16 cellular contexts compared by ENCODE assay signal in the genomic region with DNA sequence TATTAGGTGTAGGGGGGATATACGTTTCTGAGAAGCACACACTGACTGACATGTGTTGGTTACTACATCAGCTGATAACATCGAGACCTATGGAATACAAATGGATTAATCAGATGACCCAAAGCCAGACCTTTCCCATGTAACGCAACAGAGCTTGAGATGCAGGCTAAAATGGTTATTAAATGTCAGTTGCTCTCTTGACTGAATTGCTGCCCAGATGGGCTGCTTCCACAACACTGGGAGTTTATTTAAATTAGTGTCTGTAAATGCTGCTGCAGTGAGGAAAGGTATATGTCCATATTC.
"Had no signal": no experiment of that assay in that cellular context is flagged by ENCODE, and none has a peak within 500 bp of the region (broad histone marks: within the 10 kb centered on the region; RNA-seq: fewer than 3 reads in every experiment).

No MANE protein-coding gene starts in this region.

- FAIRE-seq: pancreas, TTC549 had no signal

- H3K27ac ChIP-seq: gastroesophageal sphincter, transverse colon had no signal

- H3K9me3 Mint-ChIP-seq: activated B cell treated with CpG ODN at 0.5 μM for 24 hours; activated CD4-positive, alpha-beta T cell treated with anti-CD3 and anti-CD28 coated beads, Interleukin-2, amount 10 ng/mL, durations not matched to agents 24 days and 14 days; activated T-cell treated with anti-CD3 and anti-CD28 coated beads, Interleukin-2, amount 50 U/mL, for 72 hours; mesothelial cell of epicardium; stimulated activated effector memory CD8-positive, alpha-beta T cell treated with anti-CD3 and anti-CD28 coated beads, Interleukin-12 subunit alpha, Interleukin-12 subunit beta, amount 100 ng/mL, for 72 hours had no signal

- DNase-seq: activated B cell treated with CpG ODN at 0.5 μM for 24 hours; activated CD8-positive, alpha-beta memory T cell treated with anti-CD3 and anti-CD28 coated beads, Interleukin-2, amount 50 U/mL, for 4 hours; activated CD8-positive, alpha-beta T cell treated with anti-CD3 and anti-CD28 coated beads, Interleukin-2, amount 10 ng/mL, durations not matched to agents 7 days and 5 days; activated gamma-delta T cell; activated T-cell treated with anti-CD3 and anti-CD28 coated beads, Interleukin-2, amount 50 U/mL, for 72 hours; amniotic stem cell; erythroblast; transverse colon had no signal

- H3K36me3 ChIP-seq: gastroesophageal sphincter, pancreas, transverse colon had no signal

- H3K4me3 Mint-ChIP-seq: activated B cell treated with CpG ODN at 0.5 μM for 24 hours; activated CD4-positive, alpha-beta T cell treated with anti-CD3 and anti-CD28 coated beads, Interleukin-2, amount 10 ng/mL, durations not matched to agents 24 days and 14 days; activated CD8-positive, alpha-beta T cell treated with anti-CD3 and anti-CD28 coated beads, Interleukin-2, amount 10 ng/mL, durations not matched to agents 7 days and 5 days; activated T-cell treated with anti-CD3 and anti-CD28 coated beads, Interleukin-2, amount 50 U/mL, for 72 hours; stimulated activated effector memory CD8-positive, alpha-beta T cell treated with anti-CD3 and anti-CD28 coated beads, Interleukin-12 subunit alpha, Interleukin-12 subunit beta, amount 100 ng/mL, for 72 hours had no signal

- H3K9me3 ChIP-seq: gastroesophageal sphincter, pancreas, transverse colon had no signal

- H3K4me3 ChIP-seq: lung had no signal

- H3K27ac Mint-ChIP-seq: activated B cell treated with CpG ODN at 0.5 μM for 24 hours; activated CD4-positive, alpha-beta T cell treated with anti-CD3 and anti-CD28 coated beads, Interleukin-2, amount 10 ng/mL, durations not matched to agents 24 days and 14 days; activated CD8-positive, alpha-beta T cell treated with anti-CD3 and anti-CD28 coated beads, Interleukin-2, amount 10 ng/mL, durations not matched to agents 7 days and 5 days; activated naive CD8-positive, alpha-beta T cell; activated T-cell treated with anti-CD3 and anti-CD28 coated beads, Interleukin-2, amount 50 U/mL, for 72 hours; mesothelial cell of epicardium; stimulated activated effector memory CD8-positive, alpha-beta T cell treated with anti-CD3 and anti-CD28 coated beads, Interleukin-12 subunit alpha, Interleukin-12 subunit beta, amount 100 ng/mL, for 72 hours had no signal

- H3K36me3 Mint-ChIP-seq: activated naive CD8-positive, alpha-beta T cell; mesothelial cell of epicardium; stimulated activated effector memory CD8-positive, alpha-beta T cell treated with anti-CD3 and anti-CD28 coated beads, Interleukin-12 subunit alpha, Interleukin-12 subunit beta, amount 100 ng/mL, for 72 hours had no signal

- ATAC-seq: activated CD8-positive, alpha-beta T cell treated with anti-CD3 and anti-CD28 coated beads, Interleukin-2, amount 10 ng/mL, durations not matched to agents 7 days and 5 days; activated T-cell treated with anti-CD3 and anti-CD28 coated beads, Interleukin-2, amount 50 U/mL, for 72 hours; gastroesophageal sphincter; stimulated activated effector memory CD8-positive, alpha-beta T cell treated with anti-CD3 and anti-CD28 coated beads, Interleukin-12 subunit alpha, Interleukin-12 subunit beta, amount 100 ng/mL, for 72 hours had no signal
